38 cellular contexts compared by ENCODE assay signal in the genomic region with DNA sequence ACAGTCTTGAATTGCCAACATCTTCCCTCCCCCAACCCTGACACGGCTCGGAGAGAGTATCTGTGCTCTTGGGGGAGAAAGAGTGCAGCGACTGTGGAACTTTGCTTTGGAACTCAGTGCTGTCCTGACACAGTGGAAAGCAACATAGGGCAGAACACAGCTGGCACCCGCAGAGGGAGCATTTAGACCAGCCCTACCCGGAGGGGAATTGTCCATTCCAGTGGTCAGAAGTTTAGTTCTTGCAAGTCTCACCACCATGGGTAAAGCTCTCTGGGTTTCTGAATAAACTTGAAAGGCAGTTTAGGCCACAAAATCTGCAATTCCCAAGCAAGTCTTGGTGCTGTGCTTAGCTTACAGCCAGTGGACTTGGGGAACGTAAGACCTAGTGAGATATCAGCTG. TPM values are rescaled to one million over a fixed set of nuclear protein-coding genes. Genes with fewer than 3 reads are reported as not detected.
"Had no signal": no experiment of that assay in that cellular context is flagged by ENCODE, and none has a peak within 500 bp of the region (broad histone marks: within the 10 kb centered on the region; RNA-seq: fewer than 3 reads in every experiment).

No MANE protein-coding gene starts in this region.

- H3K4me3 ChIP-seq: adrenal gland, ascending aorta, cardiac muscle cell had no signal

- H3K27me3 Mint-ChIP-seq: activated CD4-positive, alpha-beta memory T cell treated with anti-CD3 and anti-CD28 coated beads for 36 hours; activated CD4-positive, alpha-beta T cell treated with anti-CD3 and anti-CD28 coated beads for 36 hours; activated CD4-positive, alpha-beta T cell treated with anti-CD3 and anti-CD28 coated beads, Interleukin-2, amount 10 ng/mL, durations not matched to agents 7 days and 5 days; activated CD8-positive, alpha-beta T cell treated with anti-CD3 and anti-CD28 coated beads for 36 hours; activated naive CD8-positive, alpha-beta T cell treated with anti-CD3 and anti-CD28 coated beads for 36 hours; activated T-helper 17 cell treated with anti-CD3 and anti-CD28 coated beads, Interleukin-2, amount 50 U/mL, for 72 hours; central memory CD8-positive, alpha-beta T cell had no signal

- H3K27ac ChIP-seq: adrenal gland, ascending aorta, cardiac muscle cell, WERI-Rb-1 had no signal

- H3K27me3 ChIP-seq: adrenal gland, ascending aorta, cardiac muscle cell had no signal

- H3K4me3 Mint-ChIP-seq: activated CD4-positive, alpha-beta memory T cell treated with anti-CD3 and anti-CD28 coated beads for 36 hours; activated CD4-positive, alpha-beta T cell treated with anti-CD3 and anti-CD28 coated beads for 36 hours; activated CD4-positive, alpha-beta T cell treated with anti-CD3 and anti-CD28 coated beads, Interleukin-2, amount 10 ng/mL, durations not matched to agents 7 days and 5 days; activated CD8-positive, alpha-beta T cell treated with anti-CD3 and anti-CD28 coated beads for 36 hours; activated naive CD4-positive, alpha-beta T cell treated with anti-CD3 and anti-CD28 coated beads for 36 hours; activated naive CD8-positive, alpha-beta T cell treated with anti-CD3 and anti-CD28 coated beads for 36 hours; activated T-cell treated with anti-CD3 and anti-CD28 coated beads, Interleukin-2, amount 50 U/mL, for 4 hours; activated T-cell treated with anti-CD3 and anti-CD28 coated beads, Interleukin-2, amount 50 U/mL, for 72 hours; activated T-helper 1 cell treated with anti-CD3 and anti-CD28 coated beads, Interleukin-12 subunit alpha, Interleukin-12 subunit beta, Interleukin-2, Interleukin-4 antibody, amounts not matched to agents 30 ng/mL and 10 ng/mL and 1 ng/mL, durations not matched to agents 14 hours and 24 hours and 36 hours; activated T-helper 17 cell treated with anti-CD3 and anti-CD28 coated beads, Interleukin-2, amount 50 U/mL, for 72 hours; brain; central memory CD8-positive, alpha-beta T cell; T-helper 1 cell treated with Interleukin-12 subunit alpha and Interleukin-12 subunit beta and Interleukin-4 antibody, amounts not matched to agents 30 μg/mL and 1 μg/mL, for 36 hours; T-helper 2 cell treated with Interferon-gamma antibody and Interleukin-4, amounts not matched to agents 5 μg/mL and 100 μg/mL, for 36 hours; WTC11 had no signal

- H3K9me3 ChIP-seq: adrenal gland, ascending aorta had no signal

- DNase-seq: activated CD4-positive, alpha-beta memory T cell treated with anti-CD3 and anti-CD28 coated beads for 36 hours; activated CD4-positive, alpha-beta T cell treated with anti-CD3 and anti-CD28 coated beads for 1 hour; activated CD4-positive, alpha-beta T cell treated with anti-CD3 and anti-CD28 coated beads for 36 hours; activated CD4-positive, alpha-beta T cell treated with anti-CD3 and anti-CD28 coated beads for 48 hours; activated CD4-positive, alpha-beta T cell treated with anti-CD3 and anti-CD28 coated beads, Interleukin-2, amount 10 ng/mL, durations not matched to agents 7 days and 5 days; activated CD4-positive, CD25-positive, alpha-beta regulatory T cell; activated CD8-positive, alpha-beta memory T cell treated with anti-CD3 and anti-CD28 coated beads, Interleukin-2, amount 50 U/mL, for 4 hours; activated CD8-positive, alpha-beta T cell treated with anti-CD3 and anti-CD28 coated beads for 36 hours; activated effector memory CD4-positive, alpha-beta T cell treated with anti-CD3 and anti-CD28 coated beads, Interleukin-2, amount 50 U/mL, for 16 hours; activated gamma-delta T cell treated with Interleukin-2 at 50 U/mL for 16 hours; activated naive CD4-positive, alpha-beta T cell; activated naive CD4-positive, alpha-beta T cell treated with anti-CD3 and anti-CD28 coated beads for 36 hours; activated naive CD4-positive, alpha-beta T cell treated with anti-CD3 and anti-CD28 coated beads, Interleukin-2, amount 50 U/mL, for 16 hours; activated naive CD8-positive, alpha-beta T cell treated with anti-CD3 and anti-CD28 coated beads for 36 hours; activated T-cell treated with anti-CD3 and anti-CD28 coated beads for 4 hours; activated T-cell treated with anti-CD3 and anti-CD28 coated beads, Interleukin-2, amount 50 U/mL, for 1 hour; activated T-cell treated with anti-CD3 and anti-CD28 coated beads, Interleukin-2, amount 50 U/mL, for 4 hours; activated T-cell treated with anti-CD3 and anti-CD28 coated beads, Interleukin-2, amount 50 U/mL, for 72 hours; adrenal gland; amniotic stem cell; caudate nucleus; cerebellar nuclear complex; T-helper 1 cell; T-helper 2 cell; T-helper 9 cell; WERI-Rb-1 had no signal

- H3K9me3 Mint-ChIP-seq: activated CD4-positive, alpha-beta T cell treated with anti-CD3 and anti-CD28 coated beads, Interleukin-2, amount 10 ng/mL, durations not matched to agents 7 days and 5 days; activated CD8-positive, alpha-beta T cell treated with anti-CD3 and anti-CD28 coated beads for 36 hours; activated naive CD4-positive, alpha-beta T cell treated with anti-CD3 and anti-CD28 coated beads for 36 hours; activated T-helper 1 cell treated with anti-CD3 and anti-CD28 coated beads, Interleukin-12 subunit alpha, Interleukin-12 subunit beta, Interleukin-2, Interleukin-4 antibody, amounts not matched to agents 30 ng/mL and 10 ng/mL and 1 ng/mL, durations not matched to agents 14 hours and 24 hours and 36 hours; T-helper 1 cell treated with Interleukin-12 subunit alpha and Interleukin-12 subunit beta and Interleukin-4 antibody, amounts not matched to agents 30 μg/mL and 1 μg/mL, for 36 hours; T-helper 2 cell treated with Interferon-gamma antibody and Interleukin-4, amounts not matched to agents 5 μg/mL and 100 μg/mL, for 36 hours had no signal

- H3K36me3 Mint-ChIP-seq: activated CD4-positive, alpha-beta memory T cell treated with anti-CD3 and anti-CD28 coated beads for 36 hours; activated naive CD4-positive, alpha-beta T cell treated with anti-CD3 and anti-CD28 coated beads, Interleukin-2, amount 50 U/mL, for 72 hours; activated naive CD8-positive, alpha-beta T cell treated with anti-CD3 and anti-CD28 coated beads for 36 hours; brain; WTC11 had no signal

- H3K27ac Mint-ChIP-seq: activated CD4-positive, alpha-beta memory T cell treated with anti-CD3 and anti-CD28 coated beads for 36 hours; activated CD4-positive, alpha-beta T cell treated with anti-CD3 and anti-CD28 coated beads for 36 hours; activated CD4-positive, alpha-beta T cell treated with anti-CD3 and anti-CD28 coated beads, Interleukin-2, amount 10 ng/mL, durations not matched to agents 7 days and 5 days; activated CD8-positive, alpha-beta T cell treated with anti-CD3 and anti-CD28 coated beads for 36 hours; activated naive CD4-positive, alpha-beta T cell treated with anti-CD3 and anti-CD28 coated beads for 36 hours; activated naive CD4-positive, alpha-beta T cell treated with anti-CD3 and anti-CD28 coated beads, Interleukin-2, amount 50 U/mL, for 72 hours; activated naive CD8-positive, alpha-beta T cell treated with anti-CD3 and anti-CD28 coated beads for 36 hours; activated T-cell treated with anti-CD3 and anti-CD28 coated beads, Interleukin-2, amount 50 U/mL, for 72 hours; activated T-helper 1 cell treated with anti-CD3 and anti-CD28 coated beads, Interleukin-12 subunit alpha, Interleukin-12 subunit beta, Interleukin-2, Interleukin-4 antibody, amounts not matched to agents 30 ng/mL and 10 ng/mL and 1 ng/mL, durations not matched to agents 14 hours and 24 hours and 36 hours; activated T-helper 17 cell treated with anti-CD3 and anti-CD28 coated beads, Interleukin-2, amount 50 U/mL, for 72 hours; brain; T-helper 1 cell treated with Interleukin-12 subunit alpha and Interleukin-12 subunit beta and Interleukin-4 antibody, amounts not matched to agents 30 μg/mL and 1 μg/mL, for 36 hours; T-helper 2 cell treated with Interferon-gamma antibody and Interleukin-4, amounts not matched to agents 5 μg/mL and 100 μg/mL, for 36 hours; WTC11 had no signal

- H3K4me1 Mint-ChIP-seq: activated CD4-positive, alpha-beta T cell treated with anti-CD3 and anti-CD28 coated beads for 36 hours; activated CD4-positive, alpha-beta T cell treated with anti-CD3 and anti-CD28 coated beads, Interleukin-2, amount 10 ng/mL, durations not matched to agents 7 days and 5 days; activated naive CD8-positive, alpha-beta T cell treated with anti-CD3 and anti-CD28 coated beads for 36 hours; activated T-helper 17 cell treated with anti-CD3 and anti-CD28 coated beads, Interleukin-2, amount 50 U/mL, for 72 hours; brain; central memory CD8-positive, alpha-beta T cell; WTC11 had no signal

- H3K36me3 ChIP-seq: adrenal gland, ascending aorta, cardiac muscle cell, WERI-Rb-1 had no signal

- H3K4me1 ChIP-seq: adrenal gland, ascending aorta had no signal

RNA-seq across cellular contexts. Expression of a gene that starts 34.9 kb away (rescaled TPM):
- total RNA-seq: activated CD4-positive, alpha-beta memory T cell treated with anti-CD3 and anti-CD28 coated beads for 36 hours; activated CD4-positive, alpha-beta T cell treated with anti-CD3 and anti-CD28 coated beads for 36 hours; activated CD8-positive, alpha-beta memory T cell treated with anti-CD3 and anti-CD28 coated beads for 36 hours; activated CD8-positive, alpha-beta T cell treated with anti-CD3 and anti-CD28 coated beads for 36 hours; activated naive CD4-positive, alpha-beta T cell treated with anti-CD3 and anti-CD28 coated beads for 36 hours; activated naive CD4-positive, alpha-beta T cell treated with anti-CD3 and anti-CD28 coated beads, Interleukin-2, amount 50 U/mL, for 72 hours; activated T-helper 1 cell treated with anti-CD3 and anti-CD28 coated beads, Interleukin-12 subunit alpha, Interleukin-12 subunit beta, Interleukin-2, Interleukin-4 antibody, amounts not matched to agents 30 ng/mL and 10 ng/mL and 1 ng/mL, durations not matched to agents 14 hours and 24 hours and 36 hours; bronchial epithelial cell; cardiac muscle cell had no signal
- polyA plus RNA-seq: cardiac muscle cell had no signal
